Comparison of ENCODE assay signal across 9 cellular contexts in genomic region chr2:37325625-37326071, GRCh38. TPM values are rescaled to one million over a fixed set of nuclear protein-coding genes. Genes with fewer than 3 reads are reported as not detected.
DNase-seq lines count a peak whose midpoint lies in the region; ATAC-seq, FAIRE-seq and TF ChIP-seq lines count a peak whose summit lies in the region.
"Had no signal": no experiment of that assay in that cellular context is flagged by ENCODE, and none has a peak within 500 bp of the region (broad histone marks: within the 10 kb centered on the region; RNA-seq: fewer than 3 reads in every experiment).

No MANE protein-coding gene starts in this region.

- H3K9me3 ChIP-seq in kidney (ENCODE audit: control insufficient read depth in 1 of 2, low read length in 2 of 2): no peaks in the 10 kb centered on the region

- H3K4me1 ChIP-seq in kidney (ENCODE audit: control insufficient read depth in 1 of 2, insufficient read depth in 1 of 2, low read depth in 1 of 2, low read length in 2 of 2): peaks cover 2 to 6% of the 10 kb centered on the region in 2 donors

- no peaks in the 10 kb centered on the region for H3K9me3 Mint-ChIP-seq in activated T-helper 17 cell treated with anti-CD3 and anti-CD28 coated beads, Interleukin-2, amount 50 U/mL, for 72 hours
- H3K9me3 Mint-ChIP-seq in stimulated activated naive B cell treated with anti-CD40 and anti-IgM and Interleukin-4, amounts not matched to agents 10 μg/mL and 1 μg/mL and 100 μg/mL, for 72 hours: no peaks in the 10 kb centered on the region

- peaks cover 19% of the 10 kb centered on the region for H3K36me3 Mint-ChIP-seq in activated T-helper 17 cell treated with anti-CD3 and anti-CD28 coated beads, Interleukin-2, amount 50 U/mL, for 72 hours (ENCODE audit: low read depth)
- peaks cover 0 to 2% of the 10 kb centered on the region in 2 donors for H3K36me3 Mint-ChIP-seq in stimulated activated naive B cell treated with anti-CD40 and anti-IgM and Interleukin-4, amounts not matched to agents 10 μg/mL and 1 μg/mL and 100 μg/mL, for 72 hours

- H3K27ac ChIP-seq in kidney (ENCODE audit: low read depth in 2 of 2, low read length in 2 of 2): peak overlapping the region; percentile 33 to 90

- peak overlapping the region; percentile 86 for H3K4me3 Mint-ChIP-seq in activated T-helper 17 cell treated with anti-CD3 and anti-CD28 coated beads, Interleukin-2, amount 50 U/mL, for 72 hours
- peak overlapping the region; percentile 85 to 90 for H3K4me3 Mint-ChIP-seq in stimulated activated naive B cell treated with anti-CD40 and anti-IgM and Interleukin-4, amounts not matched to agents 10 μg/mL and 1 μg/mL and 100 μg/mL, for 72 hours

- peak overlapping the region; percentile 79 to 88 for H3K4me3 ChIP-seq in kidney (ENCODE audit: low read length in 2 of 2)

- FAIRE-seq in kidney (lab: Jason Lieb, UNC): no peak

- DNase-seq in DMS53 (lab: John Stamatoyannopoulos, UW): peak; percentile 24
- no peak for DNase-seq in DMS53 treated with DMSO at 0.1 percent for 48 hours (lab: John Stamatoyannopoulos, UW; ENCODE audit: unreplicated experiment)
- no peak for DNase-seq in kidney
- DNase-seq in stimulated activated naive B cell treated with anti-CD40 and anti-IgM and Interleukin-4, amounts not matched to agents 10 μg/mL and 1 μg/mL and 100 μg/mL, for 72 hours: no peak
- DNase-seq: GOT3 had no signal

- H3K4me1 Mint-ChIP-seq in activated T-helper 17 cell treated with anti-CD3 and anti-CD28 coated beads, Interleukin-2, amount 50 U/mL, for 72 hours: peaks cover 23% of the 10 kb centered on the region
- peaks cover 16 to 30% of the 10 kb centered on the region in 2 donors for H3K4me1 Mint-ChIP-seq in stimulated activated naive B cell treated with anti-CD40 and anti-IgM and Interleukin-4, amounts not matched to agents 10 μg/mL and 1 μg/mL and 100 μg/mL, for 72 hours

- intact Hi-C loops in kidney (cut with DNase I): no loop called here

- H3K9ac ChIP-seq in kidney (ENCODE audit: low read length in 2 of 2): peak overlapping the region in 1 of 2 donors; percentile 52

- TF ChIP-seq CTCF in kidney (IDR thresholded peaks at IDR 0.05; ENCODE audit: borderline replicate concordance, extremely low read depth, insufficient read depth): no peak

- peak overlapping the region; percentile 79 for H3K27ac Mint-ChIP-seq in activated T-helper 17 cell treated with anti-CD3 and anti-CD28 coated beads, Interleukin-2, amount 50 U/mL, for 72 hours
- H3K27ac Mint-ChIP-seq in stimulated activated naive B cell treated with anti-CD40 and anti-IgM and Interleukin-4, amounts not matched to agents 10 μg/mL and 1 μg/mL and 100 μg/mL, for 72 hours: peak overlapping the region; percentile 90

- H3K36me3 ChIP-seq in kidney (ENCODE audit: control insufficient read depth in 1 of 2, insufficient read depth in 2 of 2, low read length in 2 of 2): no peaks in the 10 kb centered on the region

- peaks cover 6% of the 10 kb centered on the region for H3K27me3 Mint-ChIP-seq in activated T-helper 17 cell treated with anti-CD3 and anti-CD28 coated beads, Interleukin-2, amount 50 U/mL, for 72 hours
- no peaks in the 10 kb centered on the region for H3K27me3 Mint-ChIP-seq in stimulated activated naive B cell treated with anti-CD40 and anti-IgM and Interleukin-4, amounts not matched to agents 10 μg/mL and 1 μg/mL and 100 μg/mL, for 72 hours

- ATAC-seq in activated T-helper 17 cell treated with anti-CD3 and anti-CD28 coated beads, Interleukin-2, amount 50 U/mL, for 72 hours (replicated peaks): no peak
- ATAC-seq in stimulated activated naive B cell treated with anti-CD40 and anti-IgM and Interleukin-4, amounts not matched to agents 10 μg/mL and 1 μg/mL and 100 μg/mL, for 72 hours (replicated peaks): no peak
- no peak for ATAC-seq in GM19452 (IDR thresholded peaks at IDR 0.05; ENCODE audit: unreplicated experiment)
- ATAC-seq in HG02759 (IDR thresholded peaks at IDR 0.05; ENCODE audit: unreplicated experiment): no peak
- ATAC-seq in HG03025 (IDR thresholded peaks at IDR 0.05; ENCODE audit: low FRiP score, unreplicated experiment): no peak

RNA-seq across cellular contexts. Expression of gene PRKD3, which starts 1.0 kb away (rescaled TPM):
- total RNA-seq in activated T-helper 17 cell treated with anti-CD3 and anti-CD28 coated beads, Interleukin-2, amount 50 U/mL, for 72 hours: 10 to 100 TPM; 28.2 to 35.6 TPM
- 45.7 TPM for total RNA-seq in kidney
- 7.1 TPM for polyA plus RNA-seq in kidney (ENCODE audit: insufficient read depth, low read depth, low replicate concordance)

RNA-seq across cellular contexts. Expression of gene QPCT, which starts 18.8 kb away (rescaled TPM):
- total RNA-seq in activated T-helper 17 cell treated with anti-CD3 and anti-CD28 coated beads, Interleukin-2, amount 50 U/mL, for 72 hours: under 1 TPM; 0.53 to 0.71 TPM
- total RNA-seq in kidney: 16.6 TPM
- polyA plus RNA-seq in kidney (ENCODE audit: insufficient read depth, low read depth, low replicate concordance): 10.4 TPM

Comparison
In these comparisons a context has a peak if more than half of its experiments do, and no peak if none do; other contexts are left out.
1. RNA of gene QPCT, which starts 18.8 kb away (total RNA-seq): 16.6 TPM in kidney (single experiment); 0.53 to 0.71 TPM in activated T-helper 17 cell treated with anti-CD3 and anti-CD28 coated beads, Interleukin-2, amount 50 U/mL, for 72 hours; every median in the first group is over 10 times any median in the second.